ENCODE assay signal across 1 cellular context in genomic region chr15:59104912-59105732, GRCh38.
TF ChIP-seq lines count a peak whose summit lies in the region.

CCNB2 (plus strand) TSS chr15:59105146; CDS start chr15:59105269, 123 bp downstream.

TF ChIP-seq in HepG2, 621 proteins besides CTCF, POLR2A, EP300 and RAD21 (continued from another document):
- 0 out of 2 replicates have a peak, but pooled peaks have one; percentile 27 for TF ChIP-seq PREB (CRISPR knock-in tag; IDR thresholded peaks at IDR 0.05)
- TF ChIP-seq ZNF263 (CRISPR knock-in tag; IDR thresholded peaks at IDR 0.05): peak; percentile 34; the same call in 1 of the 2 replicates
- no peak for TF ChIP-seq ZNF773 (CRISPR knock-in tag; IDR thresholded peaks at IDR 0.05; ENCODE audit: borderline replicate concordance)
- TF ChIP-seq, protein P1, sequence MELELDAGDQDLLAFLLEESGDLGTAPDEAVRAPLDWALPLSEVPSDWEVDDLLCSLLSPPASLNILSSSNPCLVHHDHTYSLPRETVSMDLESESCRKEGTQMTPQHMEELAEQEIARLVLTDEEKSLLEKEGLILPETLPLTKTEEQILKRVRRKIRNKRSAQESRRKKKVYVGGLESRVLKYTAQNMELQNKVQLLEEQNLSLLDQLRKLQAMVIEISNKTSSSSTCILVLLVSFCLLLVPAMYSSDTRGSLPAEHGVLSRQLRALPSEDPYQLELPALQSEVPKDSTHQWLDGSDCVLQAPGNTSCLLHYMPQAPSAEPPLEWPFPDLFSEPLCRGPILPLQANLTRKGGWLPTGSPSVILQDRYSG (CRISPR knock-in tag; IDR thresholded peaks at IDR 0.05): no peak
- 0 out of 2 replicates have a peak, but pooled peaks have one; percentile 38 for TF ChIP-seq PBX2 (CRISPR knock-in tag; IDR thresholded peaks at IDR 0.05)
- no peak for TF ChIP-seq ZNF644 (CRISPR knock-in tag; IDR thresholded peaks at IDR 0.05; ENCODE audit: low read depth)
- TF ChIP-seq MXI1 (IDR thresholded peaks at IDR 0.05; ENCODE audit: borderline replicate concordance, low read depth, low read length): peak; percentile 94; the same call in 2 of the 3 replicates
- TF ChIP-seq, protein P2, sequence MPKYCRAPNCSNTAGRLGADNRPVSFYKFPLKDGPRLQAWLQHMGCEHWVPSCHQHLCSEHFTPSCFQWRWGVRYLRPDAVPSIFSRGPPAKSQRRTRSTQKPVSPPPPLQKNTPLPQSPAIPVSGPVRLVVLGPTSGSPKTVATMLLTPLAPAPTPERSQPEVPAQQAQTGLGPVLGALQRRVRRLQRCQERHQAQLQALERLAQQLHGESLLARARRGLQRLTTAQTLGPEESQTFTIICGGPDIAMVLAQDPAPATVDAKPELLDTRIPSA (CRISPR knock-in tag; IDR thresholded peaks at IDR 0.05; ENCODE audit: borderline replicate concordance): 0 out of 2 replicates have a peak, but pooled peaks have one; percentile 51
- TF ChIP-seq POGZ (CRISPR knock-in tag; IDR thresholded peaks at IDR 0.05): peak; percentile 77
- 0 out of 2 replicates have a peak, but pooled peaks have one; percentile 38 for TF ChIP-seq ZNF501 (CRISPR knock-in tag; IDR thresholded peaks at IDR 0.05)
- peak; percentile 64; the same call in 1 of the 2 replicates for TF ChIP-seq ZNF563 (CRISPR knock-in tag; IDR thresholded peaks at IDR 0.05)
- 0 out of 2 replicates have a peak, but pooled peaks have one; percentile 26 for TF ChIP-seq ZNF749 (CRISPR knock-in tag; IDR thresholded peaks at IDR 0.05; ENCODE audit: borderline replicate concordance)
- TF ChIP-seq HDAC2 (CRISPR knock-in tag; IDR thresholded peaks at IDR 0.05): peak; percentile 63
- TF ChIP-seq YEATS4 (CRISPR knock-in tag; IDR thresholded peaks at IDR 0.05; ENCODE audit: borderline replicate concordance): peak; percentile 82
- TF ChIP-seq ZNF350 (CRISPR knock-in tag; IDR thresholded peaks at IDR 0.05; ENCODE audit: borderline replicate concordance, low read depth): peak; percentile 60; the same call in 1 of the 2 replicates
- TF ChIP-seq ZNF44 (CRISPR knock-in tag; IDR thresholded peaks at IDR 0.05): no peak
- TF ChIP-seq ZFAT (CRISPR knock-in tag; conservative IDR thresholded peaks at IDR 0.05): no peak
- peak; percentile 44 for TF ChIP-seq TEAD3 (CRISPR knock-in tag; optimal IDR thresholded peaks at IDR 0.05; ENCODE audit: borderline replicate concordance)
- TF ChIP-seq CERS6 (CRISPR knock-in tag; IDR thresholded peaks at IDR 0.05): no peak
- no peak for TF ChIP-seq ZFP36 (IDR thresholded peaks at IDR 0.05; ENCODE audit: borderline replicate concordance, low read depth, low read length, partially characterized antibody)
- no peak for TF ChIP-seq SP1 (IDR thresholded peaks at IDR 0.05)
- TF ChIP-seq SP1 (CRISPR knock-in tag; IDR thresholded peaks at IDR 0.05): no peak
- TF ChIP-seq RORA (CRISPR knock-in tag; IDR thresholded peaks at IDR 0.05): no peak
- TF ChIP-seq ZNF770 (CRISPR knock-in tag; IDR thresholded peaks at IDR 0.05): 0 out of 2 replicates have a peak, but pooled peaks have one; percentile 16
- TF ChIP-seq RFXAP (CRISPR knock-in tag; IDR thresholded peaks at IDR 0.05; ENCODE audit: borderline replicate concordance): peak; percentile 88; the same call in 1 of the 2 replicates
- TF ChIP-seq MIER2 (CRISPR knock-in tag; IDR thresholded peaks at IDR 0.05): no peak
- TF ChIP-seq ZNF234 (CRISPR knock-in tag; conservative IDR thresholded peaks at IDR 0.05): no peak
- 0 out of 2 replicates have a peak, but pooled peaks have one; percentile 27 for TF ChIP-seq ZBTB7A (CRISPR knock-in tag; IDR thresholded peaks at IDR 0.05)
- TF ChIP-seq, protein P3, sequence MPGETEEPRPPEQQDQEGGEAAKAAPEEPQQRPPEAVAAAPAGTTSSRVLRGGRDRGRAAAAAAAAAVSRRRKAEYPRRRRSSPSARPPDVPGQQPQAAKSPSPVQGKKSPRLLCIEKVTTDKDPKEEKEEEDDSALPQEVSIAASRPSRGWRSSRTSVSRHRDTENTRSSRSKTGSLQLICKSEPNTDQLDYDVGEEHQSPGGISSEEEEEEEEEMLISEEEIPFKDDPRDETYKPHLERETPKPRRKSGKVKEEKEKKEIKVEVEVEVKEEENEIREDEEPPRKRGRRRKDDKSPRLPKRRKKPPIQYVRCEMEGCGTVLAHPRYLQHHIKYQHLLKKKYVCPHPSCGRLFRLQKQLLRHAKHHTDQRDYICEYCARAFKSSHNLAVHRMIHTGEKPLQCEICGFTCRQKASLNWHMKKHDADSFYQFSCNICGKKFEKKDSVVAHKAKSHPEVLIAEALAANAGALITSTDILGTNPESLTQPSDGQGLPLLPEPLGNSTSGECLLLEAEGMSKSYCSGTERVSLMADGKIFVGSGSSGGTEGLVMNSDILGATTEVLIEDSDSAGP (CRISPR knock-in tag; IDR thresholded peaks at IDR 0.05; ENCODE audit: borderline replicate concordance): peak; percentile 84
- TF ChIP-seq KDM4B (CRISPR knock-in tag; IDR thresholded peaks at IDR 0.05): peak; percentile 50; the same call in 1 of the 2 replicates
